Comparison of ENCODE assay signal across 39 cellular contexts in the genomic region with DNA sequence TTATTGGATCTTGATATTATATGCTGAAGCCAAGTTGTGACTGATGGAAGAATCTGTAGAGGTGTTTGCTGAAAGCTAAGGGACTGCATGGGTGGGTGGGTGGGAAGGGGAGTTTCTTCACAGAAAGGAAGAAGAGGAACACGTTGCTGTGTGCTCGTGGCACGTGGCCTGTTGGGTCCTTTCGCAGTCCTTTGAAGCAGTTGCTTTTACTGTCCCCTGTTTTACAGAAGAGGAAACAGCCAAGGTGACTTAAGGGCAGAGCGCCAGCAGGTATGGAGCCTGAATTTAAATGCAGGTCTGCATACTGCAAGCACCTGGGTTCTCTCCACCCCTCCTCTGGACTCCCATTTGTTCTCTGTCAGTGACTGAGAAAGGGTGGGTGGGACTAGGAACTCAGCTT. TPM values are rescaled to one million over a fixed set of nuclear protein-coding genes. Genes with fewer than 3 reads are reported as not detected.
"Had no signal": no experiment of that assay in that cellular context is flagged by ENCODE, and none has a peak within 500 bp of the region (broad histone marks: within the 10 kb centered on the region; RNA-seq: fewer than 3 reads in every experiment).

No MANE protein-coding gene starts in this region.

- H3K9ac ChIP-seq: KMS-11, SK-N-SH had no signal

- H3K9me3 Mint-ChIP-seq: activated naive CD8-positive, alpha-beta T cell treated with anti-CD3 and anti-CD28 coated beads, Interleukin-2, amount 10 ng/mL, durations not matched to agents 7 days and 5 days; activated T-cell treated with anti-CD3 and anti-CD28 coated beads, Interleukin-2, amount 50 U/mL, for 24 hours; activated T-helper 2 cell treated with anti-CD3 and anti-CD28 coated beads, Interferon-gamma antibody, Interleukin-2, Interleukin-4, amounts not matched to agents 10 μg/mL and 5 μg/mL and 100 μg/mL, durations not matched to agents 14 hours and 24 hours and 36 hours; T-helper 1 cell treated with Interleukin-12 subunit alpha and Interleukin-12 subunit beta and Interleukin-4 antibody, amounts not matched to agents 30 μg/mL and 1 μg/mL, for 36 hours; T-helper 2 cell treated with Interferon-gamma antibody and Interleukin-4, amounts not matched to agents 5 μg/mL and 100 μg/mL, for 36 hours had no signal

- H3K36me3 ChIP-seq: Peyer's patch, SJSA1 had no signal

- ATAC-seq: activated CD4-positive, alpha-beta T cell treated with anti-CD3 and anti-CD28 coated beads for 36 hours; activated CD4-positive, CD25-positive, alpha-beta regulatory T cell treated with anti-CD3 and anti-CD28 coated beads, Interleukin-2, amount 50 U/mL, for 24 hours; activated CD8-positive, alpha-beta T cell treated with anti-CD3 and anti-CD28 coated beads, Interleukin-2, amount 10 ng/mL, durations not matched to agents 7 days and 5 days; PC-3 had no signal

- DNase-seq: activated CD4-positive, alpha-beta T cell treated with anti-CD3 and anti-CD28 coated beads for 36 hours; activated CD4-positive, alpha-beta T cell treated with anti-CD3 and anti-CD28 coated beads, Interleukin-2, amount 50 U/mL, for 1 hour; activated CD8-positive, alpha-beta T cell treated with anti-CD3 and anti-CD28 coated beads, Interleukin-2, amount 10 ng/mL, durations not matched to agents 7 days and 5 days; activated gamma-delta T cell; activated naive CD4-positive, alpha-beta T cell treated with Interleukin-2 at 50 U/mL for 16 hours; activated naive CD8-positive, alpha-beta T cell treated with anti-CD3 and anti-CD28 coated beads, Interleukin-2, amount 10 ng/mL, durations not matched to agents 7 days and 5 days; activated T-cell treated with anti-CD3 and anti-CD28 coated beads, Interleukin-2, amount 50 U/mL, for 24 hours; caudate nucleus; cerebellar nuclear complex; MM.1S; MV-4-11; NCI-H1092; NCI-H1436 treated with DMSO at 0.1 percent for 48 hours; NCI-H1694 treated with DMSO at 0.1 percent for 48 hours; NCI-H2029 treated with DMSO at 0.1 percent for 48 hours; NCI-H2107; NCI-H2171; NCI-H226; NCI-H524 treated with DMSO at 0.1 percent for 48 hours; NCI-H748 treated with DMSO at 0.1 percent for 48 hours; NK-92 treated with Interleukin-12 subunit alpha and Interleukin-12 subunit beta, amount 100 ng/mL, for 24 hours; PC-3; RPMI8226; SHP77 treated with DMSO at 0.1 percent for 48 hours; SK-N-SH had no signal

- FAIRE-seq: bronchial epithelial cell, TTC549 had no signal

- H3K36me3 Mint-ChIP-seq: activated naive CD4-positive, alpha-beta T cell treated with anti-CD3 and anti-CD28 coated beads, Interleukin-2, amount 50 U/mL, for 24 hours; activated naive CD8-positive, alpha-beta T cell treated with anti-CD3 and anti-CD28 coated beads, Interleukin-2, amount 10 ng/mL, durations not matched to agents 7 days and 5 days; brain had no signal

- H3K27me3 Mint-ChIP-seq: activated CD4-positive, alpha-beta T cell treated with anti-CD3 and anti-CD28 coated beads for 36 hours had no signal

- H3K4me2 ChIP-seq: KMS-11, SK-N-SH had no signal

- H3K4me3 Mint-ChIP-seq: activated CD4-positive, alpha-beta T cell treated with anti-CD3 and anti-CD28 coated beads for 36 hours; activated CD8-positive, alpha-beta T cell treated with anti-CD3 and anti-CD28 coated beads, Interleukin-2, amount 10 ng/mL, durations not matched to agents 7 days and 5 days; activated naive CD4-positive, alpha-beta T cell treated with anti-CD3 and anti-CD28 coated beads, Interleukin-2, amount 50 U/mL, for 24 hours; activated naive CD8-positive, alpha-beta T cell treated with anti-CD3 and anti-CD28 coated beads, Interleukin-2, amount 10 ng/mL, durations not matched to agents 7 days and 5 days; activated T-cell treated with anti-CD3 and anti-CD28 coated beads, Interleukin-2, amount 50 U/mL, for 24 hours; brain; T-helper 1 cell treated with Interleukin-12 subunit alpha and Interleukin-12 subunit beta and Interleukin-4 antibody, amounts not matched to agents 30 μg/mL and 1 μg/mL, for 36 hours; T-helper 2 cell treated with Interferon-gamma antibody and Interleukin-4, amounts not matched to agents 5 μg/mL and 100 μg/mL, for 36 hours had no signal

- H3K4me1 Mint-ChIP-seq: activated CD4-positive, alpha-beta T cell treated with anti-CD3 and anti-CD28 coated beads for 36 hours; activated naive CD4-positive, alpha-beta T cell treated with anti-CD3 and anti-CD28 coated beads, Interleukin-2, amount 50 U/mL, for 24 hours; activated naive CD8-positive, alpha-beta T cell treated with anti-CD3 and anti-CD28 coated beads, Interleukin-2, amount 10 ng/mL, durations not matched to agents 7 days and 5 days; brain had no signal

- H3K9me3 ChIP-seq: Peyer's patch, SJSA1, SK-N-SH had no signal

- H3K4me3 ChIP-seq: Peyer's patch, SJSA1 had no signal

- H3K4me1 ChIP-seq: SJSA1 had no signal

- H3K27ac ChIP-seq: KMS-11, Peyer's patch, SJSA1 had no signal

- H3K27ac Mint-ChIP-seq: activated CD4-positive, alpha-beta T cell treated with anti-CD3 and anti-CD28 coated beads for 36 hours; activated CD8-positive, alpha-beta T cell treated with anti-CD3 and anti-CD28 coated beads, Interleukin-2, amount 10 ng/mL, durations not matched to agents 7 days and 5 days; activated naive CD4-positive, alpha-beta T cell treated with anti-CD3 and anti-CD28 coated beads, Interleukin-2, amount 50 U/mL, for 24 hours; activated naive CD8-positive, alpha-beta T cell treated with anti-CD3 and anti-CD28 coated beads, Interleukin-2, amount 10 ng/mL, durations not matched to agents 7 days and 5 days; activated T-cell treated with anti-CD3 and anti-CD28 coated beads, Interleukin-2, amount 50 U/mL, for 24 hours; activated T-helper 2 cell treated with anti-CD3 and anti-CD28 coated beads, Interferon-gamma antibody, Interleukin-2, Interleukin-4, amounts not matched to agents 10 μg/mL and 5 μg/mL and 100 μg/mL, durations not matched to agents 14 hours and 24 hours and 36 hours; brain; T-helper 1 cell treated with Interleukin-12 subunit alpha and Interleukin-12 subunit beta and Interleukin-4 antibody, amounts not matched to agents 30 μg/mL and 1 μg/mL, for 36 hours; T-helper 2 cell treated with Interferon-gamma antibody and Interleukin-4, amounts not matched to agents 5 μg/mL and 100 μg/mL, for 36 hours had no signal

- H3K27me3 ChIP-seq: Peyer's patch, SJSA1 had no signal

RNA-seq across cellular contexts. Expression of gene PRR23C, which starts 59.4 kb away (rescaled TPM):
- total RNA-seq: activated CD4-positive, alpha-beta T cell treated with anti-CD3 and anti-CD28 coated beads for 36 hours; activated CD8-positive, alpha-beta T cell treated with anti-CD3 and anti-CD28 coated beads, Interleukin-2, amount 10 ng/mL, durations not matched to agents 7 days and 5 days; activated naive CD8-positive, alpha-beta T cell treated with anti-CD3 and anti-CD28 coated beads, Interleukin-2, amount 10 ng/mL, durations not matched to agents 7 days and 5 days; activated T-helper 2 cell treated with anti-CD3 and anti-CD28 coated beads, Interferon-gamma antibody, Interleukin-2, Interleukin-4, amounts not matched to agents 10 μg/mL and 5 μg/mL and 100 μg/mL, durations not matched to agents 14 hours and 24 hours and 36 hours; bronchial epithelial cell; LHCN-M2; NCI-H460; PC-3; Peyer's patch; SJSA1 had no signal
- polyA plus RNA-seq: adipose tissue, SK-N-SH had no signal
